8 cellular contexts compared by ENCODE assay signal in genomic region chr2:235495373-235496238, GRCh38. TPM values are rescaled to one million over a fixed set of nuclear protein-coding genes. Genes with fewer than 3 reads are reported as not detected.
A peak's percentile ranks its signal among the peaks of the same experiment; 100 is the strongest.
DNase-seq lines count a peak whose midpoint lies in the region; ATAC-seq, FAIRE-seq and TF ChIP-seq lines count a peak whose summit lies in the region.

No MANE protein-coding gene starts in this region.

- no peak for TF ChIP-seq POLR2A in A549 (IDR thresholded peaks at IDR 0.05; ENCODE audit: low read length)
- no peak for TF ChIP-seq POLR2A in HepG2 (IDR thresholded peaks at IDR 0.05; ENCODE audit: insufficient read depth in 1 of 2, low read depth in 2 of 2, low read length in 2 of 2)
- TF ChIP-seq POLR2A in upper lobe of left lung (IDR thresholded peaks at IDR 0.05): no peak

- H3K27ac ChIP-seq in A549 (peak overlapping the region; percentile 98 to 99), brain microvascular endothelial cell (no peak overlapping the region), HepG2 (ENCODE audit: extremely low read length, insufficient read depth, low read length) (no peak overlapping the region), upper lobe of left lung (peak overlapping the region; percentile 56 to 91 (median 61))

- POLR2A ChIA-PET in A549 (lab: Yijun Ruan, JAX) (no interaction called here), HepG2 (lab: Yijun Ruan, JAX) (interaction anchor here (1.8 to 3.0 kb wide), 2 partner anchors 10 to 19 kb away, joined by 7 read pairs; no protein-coding TSS in a partner anchor)

- H3K9ac ChIP-seq in HepG2 (ENCODE audit: insufficient read depth, low read depth, low read length): peak overlapping the region; percentile 76

- TF ChIP-seq RAD21 in A549 (conservative IDR thresholded peaks at IDR 0.05 in 1 of 2, IDR thresholded peaks at IDR 0.05 in 1 of 2) (peak in 1 of 2 experiments; percentile 28; a peak in 1 of 5 replicates), HepG2 (CRISPR knock-in tag; IDR thresholded peaks at IDR 0.05) (no peak)

- TF ChIP-seq CTCF in A549 (IDR thresholded peaks at IDR 0.05) (no peak; the same call in 2 of the 3 replicates), brain microvascular endothelial cell (IDR thresholded peaks at IDR 0.05; ENCODE audit: low read depth, low read length, missing control alignments) (no peak), HepG2 (CRISPR knock-in tag; IDR thresholded peaks at IDR 0.05) (peak; percentile 47), upper lobe of left lung (IDR thresholded peaks at IDR 0.05) (no peak)

- H3K36me3 ChIP-seq in brain microvascular endothelial cell (replicated peaks) (no peaks in the 10 kb centered on the region), HepG2 (replicated peaks in 1 of 2; ENCODE audit: control insufficient read depth in 1 of 2, insufficient read depth in 2 of 2, low read length in 2 of 2) (peaks cover 5 to 10% of the 10 kb centered on the region in 2 experiments; a peak in 3 of 5 replicates), upper lobe of left lung (no peaks in the 10 kb centered on the region)

- H2AFZ ChIP-seq in HepG2 (ENCODE audit: low read length): no peak overlapping the region

- H3K4me2 ChIP-seq in A549: peak overlapping the region; percentile 95
- H3K4me2 ChIP-seq in HepG2 (ENCODE audit: low read depth, low read length): peak overlapping the region; percentile 91

- 45% methylated on average over 11 of the region's 18 CpGs for WGBS in A549 (ENCODE audit: missing lambda C conversion rate)
- 15% methylated on average over 17 of the region's 18 CpGs for WGBS in HepG2 (ENCODE audit: low lambda C conversion rate)
- 21 to 43% methylated on average over 8 to 18 of the region's 18 CpGs for WGBS in upper lobe of left lung, 2 donors

- H4K20me1 ChIP-seq in HepG2 (ENCODE audit: insufficient read depth, low read length): peaks cover 41% of the 10 kb centered on the region

- H3K4me3 ChIP-seq in A549 (peak overlapping the region; percentile 93), brain microvascular endothelial cell (ENCODE audit: low read depth, low read length) (peak overlapping the region; percentile 61), HepG2 (replicated peaks in 1 of 3; ENCODE audit: insufficient read depth in 1 of 3, low read depth in 2 of 3, low read length in 3 of 3) (peak overlapping the region; percentile 52 to 86 (median 74)), upper lobe of left lung (peak overlapping the region; percentile 69 to 76 (median 72))

- H3K4me1 ChIP-seq in A549 (peaks cover 41% of the 10 kb centered on the region), HepG2 (ENCODE audit: insufficient read depth, low read length) (peaks cover 49% of the 10 kb centered on the region), upper lobe of left lung (peaks cover 19 to 37% (median 25%) of the 10 kb centered on the region in 4 donors)

- ATAC-seq in A549 (peak in 1 of 2 experiments; percentile 45; a peak in 4 of 6 replicates), HepG2 (peak; percentile 33), upper lobe of left lung (ENCODE audit: low FRiP score in 2 of 2) (no peak), HG03460 (IDR thresholded peaks at IDR 0.05; ENCODE audit: unreplicated experiment) (no peak), GM18511 (IDR thresholded peaks at IDR 0.05; ENCODE audit: unreplicated experiment) (no peak)

- H3K27me3 ChIP-seq in brain microvascular endothelial cell (replicated peaks) (no peaks in the 10 kb centered on the region), HepG2 (ENCODE audit: control insufficient read depth in 1 of 2, insufficient read depth in 2 of 2, low read length in 2 of 2) (peaks cover 0 to 9% of the 10 kb centered on the region in 2 experiments; a peak in 2 of 5 replicates), upper lobe of left lung (no peaks in the 10 kb centered on the region)

- in situ Hi-C loops in brain microvascular endothelial cell (cut with HindIII; ENCODE audit: low pct_ligation_motif_present, low sequenced_read_pairs): no loop called here
- in situ Hi-C loops in HepG2 (cut with HindIII; ENCODE audit: extremely low pct_ligation_motif_present, low pct_unique_long_range_greater_than_20kb): loop anchor here (10.0 kb wide), 1 partner anchor 361 kb away; no protein-coding TSS in a partner anchor

- TF ChIP-seq EP300 in A549 (IDR thresholded peaks at IDR 0.05): no peak
- TF ChIP-seq EP300 in HepG2 (IDR thresholded peaks at IDR 0.05; ENCODE audit: low read depth in 2 of 2, low read length in 2 of 2): no peak
- no peak for TF ChIP-seq EP300 in HepG2 (CRISPR knock-in tag; IDR thresholded peaks at IDR 0.05; ENCODE audit: borderline replicate concordance)
- no peak for TF ChIP-seq EP300 in upper lobe of left lung (IDR thresholded peaks at IDR 0.05)

- CTCF ChIA-PET in A549 (lab: Yijun Ruan, JAX): interaction anchor here (1.2 to 7.4 kb wide), 6 partner anchors 10 to 360 kb away, joined by 3 to 57 read pairs (median 4); no protein-coding TSS in a partner anchor
- CTCF ChIA-PET in HepG2 (lab: Yijun Ruan, JAX; ENCODE audit: low intra/inter-chr PET ratio, low total read pairs): interaction anchor here (1.8 kb wide), 1 partner anchor 56 kb away, joined by 4 read pairs; no protein-coding TSS in a partner anchor

- intact Hi-C loops in HepG2 (cut with micrococcal nuclease; ENCODE audit: unreplicated experiment): loop anchor here (2.0 to 10.0 kb wide), 5 partner anchors 47 to 358 kb away; no protein-coding TSS in a partner anchor

- FAIRE-seq in A549 (lab: Jason Lieb, UNC): no peak
- peak; percentile 20 for FAIRE-seq in HTR-8/SVneo (lab: Jason Lieb, UNC)
- no peak for FAIRE-seq in HepG2 (lab: Jason Lieb, UNC)

- TSS peak; percentile 28 for BruUV-seq in HepG2 (replicated peaks; lab: Mats Ljungman, UMichigan)

- DNase-seq in A549 (ENCODE audit: low read depth in 1 of 2, low spot score in 1 of 2) (no peak), HTR-8/SVneo (ENCODE audit: insufficient read length, low spot score) (no peak), brain microvascular endothelial cell (no peak), HepG2 (ENCODE audit: low spot score) (no peak), upper lobe of left lung (no peak), DMS114 treated with DMSO at 0.1 percent for 48 hours (lab: John Stamatoyannopoulos, UW; ENCODE audit: unreplicated experiment) (no peak)

- H3K79me2 ChIP-seq in HepG2 (ENCODE audit: insufficient read depth, low read length): peaks cover 61% of the 10 kb centered on the region

- H3K9me3 ChIP-seq in A549: no peaks in the 10 kb centered on the region
- H3K9me3 ChIP-seq in HepG2 (ENCODE audit: low read length): no peaks in the 10 kb centered on the region
- H3K9me3 ChIP-seq in upper lobe of left lung: no peaks in the 10 kb centered on the region

TF ChIP-seq in A549, 52 proteins besides CTCF, POLR2A, EP300 and RAD21 (continues in another document):
- TF ChIP-seq RFX5 (IDR thresholded peaks at IDR 0.05) (no peak), FOSB (CRISPR knock-in tag; IDR thresholded peaks at IDR 0.05) (no peak), E2F6 (IDR thresholded peaks at IDR 0.05; ENCODE audit: borderline replicate concordance, low read depth) (no peak), NFE2L2 (conservative IDR thresholded peaks at IDR 0.05; ENCODE audit: low read length) (no peak)

TF ChIP-seq in HepG2, 621 proteins besides CTCF, POLR2A, EP300 and RAD21 (continues in another document):
- TF ChIP-seq ZNF75D (CRISPR knock-in tag; IDR thresholded peaks at IDR 0.05; ENCODE audit: borderline replicate concordance) (no peak), HMGXB4 (CRISPR knock-in tag; IDR thresholded peaks at IDR 0.05; ENCODE audit: borderline replicate concordance in 1 of 2, low read depth in 1 of 2) (peak in 1 of 2 experiments; percentile 9; a peak in 1 of 4 replicates)

RNA-seq across cellular contexts. Expression of gene AGAP1, which starts 1.8 kb away (rescaled TPM):
- 21.9 and 23.9 TPM in 2 replicates for polyA plus RNA-seq in A549 (2011; rRNA removed)
- polyA plus RNA-seq in A549 (2012; cell fraction: cytosol; rRNA removed): 25.5 and 30.7 TPM in 2 replicates
- polyA plus RNA-seq in A549 (2012; cell fraction: nucleus; rRNA removed): 19.2 and 25.0 TPM in 2 replicates
- polyA plus RNA-seq in A549 (2017; fragmentation: RNase III; extraction: RNeasy Plus Mini Kit Qiagen cat#74134 plus additional on column Dnase treatment): 19.4 to 20.6 TPM (median 20.2 TPM) in 3 replicates
- 52.7 and 67.8 TPM in 2 replicates for polyA minus RNA-seq in A549 (2011; rRNA and poly(A)+ RNA removed)
- total RNA-seq in HepG2 (2016; rRNA removed; fragmentation: Illumina TruSeq; extraction: Trizol): 21.2 and 21.3 TPM in 2 replicates
- total RNA-seq in HepG2 (2016; cell fraction: cytosol; rRNA removed; fragmentation: Illumina TruSeq; extraction: Trizol; ENCODE audit: low read depth): 15.6 and 16.1 TPM in 2 replicates
- 20.4 and 23.5 TPM in 2 replicates for total RNA-seq in HepG2 (2016; cell fraction: insoluble cytoplasmic fraction; rRNA removed; fragmentation: Illumina TruSeq; extraction: Trizol)
- 27.1 and 28.5 TPM in 2 replicates for total RNA-seq in HepG2 (2016; cell fraction: membrane; rRNA removed; fragmentation: Illumina TruSeq; extraction: Trizol)
- total RNA-seq in HepG2 (2016; cell fraction: nucleus; rRNA removed; fragmentation: Illumina TruSeq; extraction: Trizol): 28.8 and 34.0 TPM in 2 replicates
- 27.5 and 32.7 TPM in 2 replicates for polyA plus RNA-seq in HepG2 (2011; rRNA removed)
- 19.3 and 22.2 TPM in 2 replicates for polyA plus RNA-seq in HepG2 (2011; cell fraction: cytosol; rRNA removed)
- 33.7 and 43.0 TPM in 2 replicates for polyA plus RNA-seq in HepG2 (2011; cell fraction: nucleus; rRNA removed)
- polyA plus RNA-seq in HepG2 (2012): 20.5 and 29.8 TPM in 2 replicates
- 8.6 and 8.8 TPM in 2 replicates for polyA plus RNA-seq in HepG2 (2016; cell fraction: cytosol; fragmentation: Illumina TruSeq; extraction: Trizol; ENCODE audit: low read depth)
- polyA plus RNA-seq in HepG2 (2016; cell fraction: insoluble cytoplasmic fraction; fragmentation: Illumina TruSeq; extraction: Trizol; ENCODE audit: low read depth): 21.8 and 25.4 TPM in 2 replicates
- polyA plus RNA-seq in HepG2 (2016; cell fraction: membrane; fragmentation: Illumina TruSeq; extraction: Trizol; ENCODE audit: low read depth): 26.9 and 28.8 TPM in 2 replicates
- polyA plus RNA-seq in HepG2 (2016; cell fraction: nucleus; fragmentation: Illumina TruSeq; extraction: Trizol; ENCODE audit: insufficient read depth, low read depth): 22.6 and 25.2 TPM in 2 replicates
- 83.1 and 137 TPM in 2 replicates for polyA minus RNA-seq in HepG2 (2011; rRNA and poly(A)+ RNA removed; ENCODE audit: low replicate concordance)
- 22.7 and 29.5 TPM in 2 replicates for polyA minus RNA-seq in HepG2 (2011; cell fraction: cytosol; rRNA and poly(A)+ RNA removed)
- 111 and 113 TPM in 2 replicates for polyA minus RNA-seq in HepG2 (2011; cell fraction: nucleus; rRNA and poly(A)+ RNA removed)
- total RNA-seq in upper lobe of left lung: 10 to 100 TPM; 25.5 to 45.1 (median 30.7) TPM

Comparison
In these comparisons a context has a peak if more than half of its experiments do, and no peak if none do; other contexts are left out.
1. H3K27ac ChIP-seq: peak in A549 (2 of 2) and upper lobe of left lung (4 of 4); none in brain microvascular endothelial cell (single experiment) and HepG2 (single experiment).
2. Of the 38 proteins assayed by ChIP-seq in both HepG2 and A549: peak only in HepG2: CTCF; only in A549: none; in both: none; in neither: 35; mixed calls (peak in some experiments, not most) for 2.
3. Peak in every context shown above with its lines, with median percentiles within 50 percentile points of each other: H3K4me3 ChIP-seq.